8 cellular contexts compared by ENCODE assay signal in genomic region chr12:57836442-57837375, GRCh38. TPM values are rescaled to one million over a fixed set of nuclear protein-coding genes. Genes with fewer than 3 reads are reported as not detected.
A peak's percentile ranks its signal among the peaks of the same experiment; 100 is the strongest.
DNase-seq lines count a peak whose midpoint lies in the region; ATAC-seq and TF ChIP-seq lines count a peak whose summit lies in the region.

No MANE protein-coding gene starts in this region.

- H3K27ac ChIP-seq in HUES64 (ENCODE audit: low read depth, low read length) = peak overlapping the region; percentile 63
- H3K27ac ChIP-seq in upper lobe of right lung = peak overlapping the region; percentile 68

- H3K9me3 Mint-ChIP-seq in T-helper 1 cell treated with Interleukin-12 subunit alpha and Interleukin-12 subunit beta and Interleukin-4 antibody, amounts not matched to agents 30 μg/mL and 1 μg/mL, for 36 hours = no peaks in the 10 kb centered on the region
- H3K9me3 Mint-ChIP-seq in effector memory CD8-positive, alpha-beta T cell = no peaks in the 10 kb centered on the region

- H3K36me3 ChIP-seq in HUES64 (ENCODE audit: insufficient read depth, low read length) = no peaks in the 10 kb centered on the region
- H3K36me3 ChIP-seq in upper lobe of right lung = peaks cover 5% of the 10 kb centered on the region

- peak; percentile 24 to 40 (median 31) for DNase-seq in effector memory CD8-positive, alpha-beta T cell
- DNase-seq in upper lobe of right lung = peak; percentile 76

- intact Hi-C loops in upper lobe of right lung (cut with DNase I) = loop anchor here (5.0 kb wide), 1 partner anchor 61 kb away; no protein-coding TSS in a partner anchor

- H3K4me1 Mint-ChIP-seq in T-helper 1 cell treated with Interleukin-12 subunit alpha and Interleukin-12 subunit beta and Interleukin-4 antibody, amounts not matched to agents 30 μg/mL and 1 μg/mL, for 36 hours (ENCODE audit: low read depth) = peaks cover 64% of the 10 kb centered on the region
- peaks cover 84 to 87% of the 10 kb centered on the region in 2 donors for H3K4me1 Mint-ChIP-seq in effector memory CD8-positive, alpha-beta T cell (ENCODE audit: low read depth in 2 of 2)

- H3K4me3 ChIP-seq in GM08714 (ENCODE audit: low read length) = peak overlapping the region; percentile 44; the same call in 1 of the 2 replicates
- peak overlapping the region; percentile 28 for H3K4me3 ChIP-seq in HUES64 (ENCODE audit: low read length)
- H3K4me3 ChIP-seq in mononuclear cell (ENCODE audit: low read length) = peak overlapping the region; percentile 9
- peak overlapping the region; percentile 31 for H3K4me3 ChIP-seq in upper lobe of right lung

- H3K36me3 Mint-ChIP-seq in T-helper 1 cell treated with Interleukin-12 subunit alpha and Interleukin-12 subunit beta and Interleukin-4 antibody, amounts not matched to agents 30 μg/mL and 1 μg/mL, for 36 hours (ENCODE audit: low read depth) = no peaks in the 10 kb centered on the region
- H3K36me3 Mint-ChIP-seq in effector memory CD8-positive, alpha-beta T cell (ENCODE audit: insufficient read depth) = peaks cover 10% of the 10 kb centered on the region

- H3K27me3 Mint-ChIP-seq in T-helper 1 cell treated with Interleukin-12 subunit alpha and Interleukin-12 subunit beta and Interleukin-4 antibody, amounts not matched to agents 30 μg/mL and 1 μg/mL, for 36 hours (ENCODE audit: low read depth) = no peaks in the 10 kb centered on the region
- no peaks in the 10 kb centered on the region for H3K27me3 Mint-ChIP-seq in effector memory CD8-positive, alpha-beta T cell

- H3K27me3 ChIP-seq in HUES64 (ENCODE audit: insufficient read depth, low read length) (no peaks in the 10 kb centered on the region), mononuclear cell (ENCODE audit: insufficient read depth, low read length) (no peaks in the 10 kb centered on the region), upper lobe of right lung (no peaks in the 10 kb centered on the region)

- peak overlapping the region; percentile 37 for H3K4me3 Mint-ChIP-seq in T-helper 1 cell treated with Interleukin-12 subunit alpha and Interleukin-12 subunit beta and Interleukin-4 antibody, amounts not matched to agents 30 μg/mL and 1 μg/mL, for 36 hours
- H3K4me3 Mint-ChIP-seq in effector memory CD8-positive, alpha-beta T cell = peak overlapping the region; percentile 71 to 81

- ATAC-seq in GM21526 (IDR thresholded peaks at IDR 0.05; ENCODE audit: low FRiP score, unreplicated experiment) (peak; percentile 48), upper lobe of right lung (peak; percentile 40), GM18873 (IDR thresholded peaks at IDR 0.05; ENCODE audit: low FRiP score, unreplicated experiment) (no peak)
- ATAC-seq in effector memory CD8-positive, alpha-beta T cell (replicated peaks) = peak; percentile 52

- 57% methylated on average over 13 of the region's 13 CpGs for WGBS in HUES64

- no peak for TF ChIP-seq CTCF in upper lobe of right lung (IDR thresholded peaks at IDR 0.05)

- H3K9ac ChIP-seq in HUES64 (ENCODE audit: low read depth, low read length) = peak overlapping the region; percentile 27

- H3K4me1 ChIP-seq in HUES64 (ENCODE audit: insufficient read depth, low read length) (peaks cover 69% of the 10 kb centered on the region), mononuclear cell (ENCODE audit: insufficient read depth, low read length) (peaks cover 99% of the 10 kb centered on the region), upper lobe of right lung (peaks cover 100% of the 10 kb centered on the region)

- H3K9me3 ChIP-seq in HUES64 (ENCODE audit: insufficient read depth, low read depth, low read length) (no peaks in the 10 kb centered on the region), mononuclear cell (ENCODE audit: low read depth, low read length) (no peaks in the 10 kb centered on the region), upper lobe of right lung (no peaks in the 10 kb centered on the region)

- H3K27ac Mint-ChIP-seq in T-helper 1 cell treated with Interleukin-12 subunit alpha and Interleukin-12 subunit beta and Interleukin-4 antibody, amounts not matched to agents 30 μg/mL and 1 μg/mL, for 36 hours = peak overlapping the region; percentile 69
- peak overlapping the region; percentile 98 for H3K27ac Mint-ChIP-seq in effector memory CD8-positive, alpha-beta T cell

RNA-seq across cellular contexts. Expression of gene CTDSP2, which starts 9.8 kb away (rescaled TPM):
- polyA plus RNA-seq in HUES64 (2013, experiment 1 of 2) = 54.8 TPM
- polyA plus RNA-seq in HUES64 (2013, experiment 2 of 2) = 65.4 TPM
- total RNA-seq in mononuclear cell = 60.2 TPM
- total RNA-seq in upper lobe of right lung = 217 TPM

RNA-seq across cellular contexts. Expression of gene AVIL, which starts 18.2 kb away (rescaled TPM):
- 0.25 TPM for polyA plus RNA-seq in HUES64 (2013, experiment 1 of 2)
- polyA plus RNA-seq in HUES64 (2013, experiment 2 of 2) = not detected
- total RNA-seq in mononuclear cell (0.52 TPM), upper lobe of right lung (11.3 TPM)

RNA-seq across cellular contexts. Expression of gene TSFM, which starts 54.1 kb away (rescaled TPM):
- polyA plus RNA-seq in HUES64 (2013, experiment 1 of 2) = 30.4 TPM
- 31.9 TPM for polyA plus RNA-seq in HUES64 (2013, experiment 2 of 2)
- total RNA-seq in mononuclear cell (17.2 TPM), upper lobe of right lung (24.3 TPM)
